Comparison of ENCODE assay signal across 27 cellular contexts in genomic region chr20:22746957-22747356, GRCh38.
"Had no signal": no experiment of that assay in that cellular context is flagged by ENCODE, and none has a peak within 500 bp of the region (broad histone marks: within the 10 kb centered on the region; RNA-seq: fewer than 3 reads in every experiment).

No MANE protein-coding gene starts in this region.

- H3K27me3 ChIP-seq: suprapubic skin, testis, thyroid gland, tibial artery, tibial nerve, transverse colon, upper lobe of left lung, upper lobe of right lung, uterus, vagina had no signal

- FAIRE-seq: urothelium cell line had no signal

- H3K9me3 ChIP-seq: suprapubic skin, testis, thoracic aorta, thyroid gland, tibial artery, upper lobe of left lung, upper lobe of right lung, uterus, vagina had no signal

- DNase-seq: stimulated activated CD4-positive, alpha-beta T cell treated with anti-CD3 and anti-CD28 coated beads, Interleukin-2, amount 100 ng/mL, for 48 hours; stimulated activated CD4-positive, alpha-beta T cell treated with anti-CD3 and anti-CD28 coated beads, Interleukin-4, amount 100 ng/mL, for 1 hour; stimulated activated CD4-positive, alpha-beta T cell treated with anti-CD3 and anti-CD28 coated beads, Interleukin-4, amount 100 ng/mL, for 24 hours; stimulated activated CD4-positive, alpha-beta T cell treated with anti-CD3 and anti-CD28 coated beads, Interleukin-4, amount 100 ng/mL, for 4 hours; stimulated activated CD8-positive, alpha-beta memory T cell treated with anti-CD3 and anti-CD28 coated beads, Interleukin-4, amount 100 ng/mL, for 48 hours; stimulated activated naive B cell treated with anti-CD40 and anti-IgM and Interleukin-4, amounts not matched to agents 10 μg/mL and 1 μg/mL and 100 μg/mL, for 72 hours; stimulated activated naive CD4-positive, alpha-beta T cell; stimulated activated naive CD4-positive, alpha-beta T cell treated with Interleukin-2 at 50 U/mL for 16 hours; stimulated activated naive CD8-positive, alpha-beta T cell treated with anti-CD3 and anti-CD28 coated beads, Interleukin-15, amount 100 ng/mL, for 72 hours; stimulated activated naive CD8-positive, alpha-beta T cell treated with anti-CD3 and anti-CD28 coated beads, Interleukin-15, Interleukin-2, amounts not matched to agents 100 U/mL and 50 U/mL, for 24 hours; stomach; substantia nigra; testis; thyroid gland; tibial artery; transverse colon; trophoblast cell; upper lobe of left lung; upper lobe of right lung; uterus had no signal

- H3K4me1 ChIP-seq: stomach, suprapubic skin, testis, thyroid gland, tibial nerve, transverse colon, upper lobe of left lung, upper lobe of right lung, uterus had no signal

- ATAC-seq: stimulated activated effector memory CD8-positive, alpha-beta T cell treated with anti-CD3 and anti-CD28 coated beads, Interleukin-12 subunit alpha, Interleukin-12 subunit beta, amount 100 ng/mL, for 72 hours; stimulated activated memory B cell treated with anti-CD40 and anti-IgM and Interleukin-4, amounts not matched to agents 10 μg/mL and 1 μg/mL and 100 μg/mL, for 72 hours; stimulated activated naive B cell treated with anti-CD40 and anti-IgM and Interleukin-4, amounts not matched to agents 10 μg/mL and 1 μg/mL and 100 μg/mL, for 72 hours; stimulated activated naive CD8-positive, alpha-beta T cell treated with anti-CD3 and anti-CD28 coated beads, Interleukin-15, amount 100 ng/mL, for 72 hours; stimulated activated naive CD8-positive, alpha-beta T cell treated with anti-CD3 and anti-CD28 coated beads, Interleukin-15, Interleukin-2, amounts not matched to agents 100 U/mL and 50 U/mL, for 24 hours; upper lobe of right lung had no signal

- H3K36me3 ChIP-seq: stomach, suprapubic skin, thoracic aorta, thyroid gland, tibial artery, tibial nerve, transverse colon, upper lobe of left lung, upper lobe of right lung, uterus, vagina had no signal

- H3K4me3 ChIP-seq: stomach, suprapubic skin, testis, thoracic aorta, thyroid gland, tibial artery, tibial nerve, transverse colon, upper lobe of left lung, upper lobe of right lung, uterus, vagina had no signal

- H3K27ac ChIP-seq: stomach, suprapubic skin, testis, thoracic aorta, thyroid gland, tibial artery, tibial nerve, transverse colon, upper lobe of left lung, upper lobe of right lung, uterus, vagina had no signal
